ENCODE assay signal across 8 cellular contexts in genomic region chr3:171704002-171704401, GRCh38.
DNase-seq lines count a peak whose midpoint lies in the region; ATAC-seq and TF ChIP-seq lines count a peak whose summit lies in the region.

No MANE protein-coding gene starts in this region.

- no peak for TF ChIP-seq POLR2A in body of pancreas (IDR thresholded peaks at IDR 0.05)

- H3K27me3 ChIP-seq in BJ (ENCODE audit: control insufficient read depth, insufficient read depth, low read length) (no peaks in the 10 kb centered on the region), body of pancreas (no peaks in the 10 kb centered on the region)

- H3K4me3 ChIP-seq in BJ (ENCODE audit: low read depth, low read length) (no peak overlapping the region), body of pancreas (no peak overlapping the region)

- WGBS in body of pancreas, 2 donors = 24 to 31% methylated on average over 2 of the region's 2 CpGs

- TF ChIP-seq CTCF in BJ (IDR thresholded peaks at IDR 0.05; ENCODE audit: insufficient read depth, low read depth, low read length) = peak; percentile 70
- TF ChIP-seq CTCF in GM13977 (IDR thresholded peaks at IDR 0.05; ENCODE audit: extremely low read depth, insufficient read depth, missing control alignments) = peak; percentile 51
- peak in 6 of 7 experiments; percentile 41 to 59 (median 46) for TF ChIP-seq CTCF in body of pancreas (IDR thresholded peaks at IDR 0.05)

- ATAC-seq in body of pancreas (peak; percentile 52), HG03565 (IDR thresholded peaks at IDR 0.05; ENCODE audit: unreplicated experiment) (no peak), HG03571 (IDR thresholded peaks at IDR 0.05; ENCODE audit: unreplicated experiment) (no peak)

- H3K36me3 ChIP-seq in BJ (ENCODE audit: control insufficient read depth, insufficient read depth, low read length) (no peaks in the 10 kb centered on the region), body of pancreas (replicated peaks in 1 of 2; ENCODE audit: insufficient read depth in 1 of 2, low read depth in 2 of 2) (peaks cover 0 to 2% of the 10 kb centered on the region in 2 donors)

- H3K4me1 ChIP-seq in body of pancreas = no peaks in the 10 kb centered on the region

- intact Hi-C loops in body of pancreas (cut with DNase I) = no loop called here

- POLR2A ChIA-PET in BJ (lab: Charles Lee) = no interaction called here

- no peak overlapping the region for H3K27ac ChIP-seq in body of pancreas

- in situ Hi-C loops in GM13977 (cut with MboI; ENCODE audit: low pct_unique_long_range_greater_than_20kb, low sequenced_read_pairs, unreplicated experiment) = no loop called here

- DNase-seq in BJ (ENCODE audit: low read depth) (no peak), GM13977 (ENCODE audit: low spot score) (no peak), NCI-H748 treated with DMSO at 0.1 percent for 48 hours (lab: John Stamatoyannopoulos, UW) (peak; percentile 4), body of pancreas (peak in 3 of 4 donors; percentile 41 to 60 (median 47)), lung microvascular endothelial cell (ENCODE audit: low read depth in 2 of 2) (peak; percentile 63 to 68), occipital lobe (lab: John Stamatoyannopoulos, UW) (no peak)

- H3K9me3 ChIP-seq in body of pancreas = no peaks in the 10 kb centered on the region

- CTCF ChIA-PET in BJ (lab: Yijun Ruan, JAX) = interaction anchor here (0.6 to 1.5 kb wide), 5 partner anchors 21 to 404 kb away, joined by 3 to 4 read pairs (median 4); no protein-coding TSS in a partner anchor

Comparison
In these comparisons a context has a peak if more than half of its experiments do, and no peak if none do; other contexts are left out.
1. DNase-seq: peak in NCI-H748 treated with DMSO at 0.1 percent for 48 hours (single experiment), body of pancreas (3 of 4) and lung microvascular endothelial cell (2 of 2); none in BJ (single experiment), GM13977 (single experiment) and occipital lobe (single experiment).
2. Peak in every context shown above with its lines, with median percentiles within 50 percentile points of each other: CTCF ChIP-seq.